1 cellular context compared by ENCODE assay signal in genomic region chr3:13039286-13039896, GRCh38.
TF ChIP-seq lines count a peak whose summit lies in the region.

No MANE protein-coding gene starts in this region.

TF ChIP-seq in IMR-90, 13 proteins besides CTCF, POLR2A, EP300 and RAD21 (continued from another document):
- TF ChIP-seq, protein P1, sequence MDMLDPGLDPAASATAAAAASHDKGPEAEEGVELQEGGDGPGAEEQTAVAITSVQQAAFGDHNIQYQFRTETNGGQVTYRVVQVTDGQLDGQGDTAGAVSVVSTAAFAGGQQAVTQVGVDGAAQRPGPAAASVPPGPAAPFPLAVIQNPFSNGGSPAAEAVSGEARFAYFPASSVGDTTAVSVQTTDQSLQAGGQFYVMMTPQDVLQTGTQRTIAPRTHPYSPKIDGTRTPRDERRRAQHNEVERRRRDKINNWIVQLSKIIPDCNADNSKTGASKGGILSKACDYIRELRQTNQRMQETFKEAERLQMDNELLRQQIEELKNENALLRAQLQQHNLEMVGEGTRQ (IDR thresholded peaks at IDR 0.05; ENCODE audit: low read depth, low read length), result no peak
- TF ChIP-seq SMC3 (IDR thresholded peaks at IDR 0.05; ENCODE audit: low read depth, low read length), result no peak
- TF ChIP-seq CEBPB (IDR thresholded peaks at IDR 0.05; ENCODE audit: low read depth, low read length), result no peak
- TF ChIP-seq FOS (IDR thresholded peaks at IDR 0.05; ENCODE audit: low read depth, low read length), result no peak
- no peak for TF ChIP-seq MAFK (IDR thresholded peaks at IDR 0.05; ENCODE audit: low read depth, low read length)
- no peak for TF ChIP-seq BHLHE40 (IDR thresholded peaks at IDR 0.05; ENCODE audit: low read depth, low read length)
- no peak for TF ChIP-seq RCOR1 (IDR thresholded peaks at IDR 0.05; ENCODE audit: insufficient replicate concordance, low read length)
- TF ChIP-seq MXI1 (IDR thresholded peaks at IDR 0.05; ENCODE audit: borderline replicate concordance, low read depth, low read length), result no peak
- no peak for TF ChIP-seq NFE2L2 (IDR thresholded peaks at IDR 0.05; ENCODE audit: low read depth, low read length)
- TF ChIP-seq, protein P2, sequence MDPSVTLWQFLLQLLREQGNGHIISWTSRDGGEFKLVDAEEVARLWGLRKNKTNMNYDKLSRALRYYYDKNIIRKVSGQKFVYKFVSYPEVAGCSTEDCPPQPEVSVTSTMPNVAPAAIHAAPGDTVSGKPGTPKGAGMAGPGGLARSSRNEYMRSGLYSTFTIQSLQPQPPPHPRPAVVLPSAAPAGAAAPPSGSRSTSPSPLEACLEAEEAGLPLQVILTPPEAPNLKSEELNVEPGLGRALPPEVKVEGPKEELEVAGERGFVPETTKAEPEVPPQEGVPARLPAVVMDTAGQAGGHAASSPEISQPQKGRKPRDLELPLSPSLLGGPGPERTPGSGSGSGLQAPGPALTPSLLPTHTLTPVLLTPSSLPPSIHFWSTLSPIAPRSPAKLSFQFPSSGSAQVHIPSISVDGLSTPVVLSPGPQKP (IDR thresholded peaks at IDR 0.05; ENCODE audit: borderline replicate concordance, low read depth, low read length), result no peak
